Comparison of ENCODE assay signal across 3 cellular contexts in the genomic region with DNA sequence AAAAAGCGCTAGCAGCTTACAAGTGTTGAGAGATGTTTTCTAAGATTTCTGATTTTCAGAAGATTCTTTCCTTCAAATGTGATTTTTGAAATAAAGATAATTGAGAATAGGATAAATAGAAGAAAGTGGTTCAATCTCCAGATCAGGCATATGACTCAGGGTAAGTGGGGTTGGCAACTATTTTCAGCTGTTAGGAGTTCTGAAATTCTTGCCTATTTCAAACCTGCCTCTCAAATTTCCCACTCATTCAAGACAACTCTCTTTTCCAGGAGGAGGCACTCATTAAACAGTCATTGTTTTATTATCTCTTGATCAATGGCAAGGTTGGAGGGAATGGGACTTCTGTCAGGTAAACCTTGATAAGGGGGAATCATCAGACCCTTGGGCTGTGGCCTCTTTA.
"Had no signal": no experiment of that assay in that cellular context is flagged by ENCODE, and none has a peak within 500 bp of the region (broad histone marks: within the 10 kb centered on the region; RNA-seq: fewer than 3 reads in every experiment).

No MANE protein-coding gene starts in this region.

- DNase-seq: GDM1, GF-D8 had no signal

- H3K4me3 ChIP-seq: GM12878 had no signal

- ATAC-seq: GM12878 had no signal
